In the genomic region with DNA sequence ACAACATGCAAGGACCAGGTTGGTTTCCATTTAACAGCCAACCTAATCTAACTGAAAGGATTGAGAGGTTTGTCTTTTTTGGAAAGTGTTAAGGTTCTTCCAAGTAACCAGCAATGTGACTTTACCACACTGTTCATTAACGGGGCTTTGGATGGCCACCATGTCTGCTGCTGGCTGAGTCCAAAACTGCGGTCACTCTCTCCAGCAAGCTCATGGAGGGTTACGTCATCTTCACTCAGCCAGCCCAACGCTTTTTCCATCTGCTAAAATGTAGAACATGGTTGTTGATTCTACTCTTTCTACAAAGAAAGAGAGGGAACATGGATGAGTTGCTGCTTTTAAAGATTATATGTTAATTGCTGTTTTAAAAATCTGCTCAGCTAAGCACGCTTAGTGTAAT, we compare ENCODE assay signal across 13 cellular contexts. TPM values are rescaled to one million over a fixed set of nuclear protein-coding genes. Genes with fewer than 3 reads are reported as not detected.
DNase-seq lines count a peak whose midpoint lies in the region; TF ChIP-seq lines count a peak whose summit lies in the region.
"Had no signal": no experiment of that assay in that cellular context is flagged by ENCODE, and none has a peak within 500 bp of the region (broad histone marks: within the 10 kb centered on the region; RNA-seq: fewer than 3 reads in every experiment).

No MANE protein-coding gene starts in this region.

- H3K27ac Mint-ChIP-seq in osteocyte (ENCODE audit: unreplicated experiment) (peak overlapping the region; percentile 77), Calu3 (ENCODE audit: unreplicated experiment) (no peak overlapping the region)
- H3K27ac Mint-ChIP-seq: activated naive CD4-positive, alpha-beta T cell treated with anti-CD3 and anti-CD28 coated beads, Interleukin-2, amount 50 U/mL, for 24 hours; CD4-positive, CD25-positive, alpha-beta regulatory T cell; T-helper 2 cell treated with Interferon-gamma antibody and Interleukin-4, amounts not matched to agents 5 μg/mL and 100 μg/mL, for 36 hours had no signal

- BruUV-seq in Calu3 (replicated peaks; lab: Mats Ljungman, UMichigan), result no TSS peak

- no peaks in the 10 kb centered on the region for H3K27me3 ChIP-seq in SJSA1 (replicated peaks)

- peaks cover 41% of the 10 kb centered on the region for H3K4me1 Mint-ChIP-seq in osteocyte (ENCODE audit: unreplicated experiment)
- peaks cover 10% of the 10 kb centered on the region for H3K4me1 Mint-ChIP-seq in Calu3 (ENCODE audit: low read depth, unreplicated experiment)
- H3K4me1 Mint-ChIP-seq: activated naive CD4-positive, alpha-beta T cell treated with anti-CD3 and anti-CD28 coated beads, Interleukin-2, amount 50 U/mL, for 24 hours had no signal

- H3K36me3 Mint-ChIP-seq in osteocyte (ENCODE audit: unreplicated experiment) (peaks cover 16% of the 10 kb centered on the region), Calu3 (ENCODE audit: insufficient read depth, unreplicated experiment) (no peaks in the 10 kb centered on the region)
- H3K36me3 Mint-ChIP-seq: activated naive CD4-positive, alpha-beta T cell treated with anti-CD3 and anti-CD28 coated beads, Interleukin-2, amount 50 U/mL, for 24 hours had no signal

- no peak overlapping the region for H3K4me3 ChIP-seq in SJSA1

- H3K4me3 Mint-ChIP-seq in osteocyte (ENCODE audit: unreplicated experiment), result no peak overlapping the region
- no peak overlapping the region for H3K4me3 Mint-ChIP-seq in Calu3 (ENCODE audit: low read depth, unreplicated experiment)
- H3K4me3 Mint-ChIP-seq: activated naive CD4-positive, alpha-beta T cell treated with anti-CD3 and anti-CD28 coated beads, Interleukin-2, amount 50 U/mL, for 24 hours; CD4-positive, CD25-positive, alpha-beta regulatory T cell; T-helper 2 cell treated with Interferon-gamma antibody and Interleukin-4, amounts not matched to agents 5 μg/mL and 100 μg/mL, for 36 hours had no signal

- DNase-seq in AG20443 (ENCODE audit: low spot score) (peak; percentile 80), SJSA1 (ENCODE audit: low read depth in 1 of 2, low spot score in 2 of 2) (no peak), fibroblast of peridontal ligament (ENCODE audit: extremely low read depth) (peak; percentile 38), osteocyte (ENCODE audit: extremely low spot score, unreplicated experiment) (no peak), Calu3 (no peak), T-helper 2 cell (no peak), SW480 (ENCODE audit: low spot score) (no peak), SIG-M5 treated with dmso at 0.1 percent for 504 hours (lab: John Stamatoyannopoulos, UW; ENCODE audit: unreplicated experiment) (no peak)
- DNase-seq: CD4-positive, CD25-positive, alpha-beta regulatory T cell; NCI-H146; stimulated activated CD4-positive, alpha-beta T cell treated with anti-CD3 and anti-CD28 coated beads, Interleukin-4, amount 100 ng/mL, for 1 hour had no signal

- intact Hi-C loops in Calu3 (cut with micrococcal nuclease; ENCODE audit: unreplicated experiment), result no loop called here

- H3K27me3 Mint-ChIP-seq in osteocyte (ENCODE audit: unreplicated experiment), result no peaks in the 10 kb centered on the region
- no peaks in the 10 kb centered on the region for H3K27me3 Mint-ChIP-seq in Calu3 (ENCODE audit: unreplicated experiment)
- H3K27me3 Mint-ChIP-seq: activated naive CD4-positive, alpha-beta T cell treated with anti-CD3 and anti-CD28 coated beads, Interleukin-2, amount 50 U/mL, for 24 hours; CD4-positive, CD25-positive, alpha-beta regulatory T cell had no signal

- peaks cover 39% of the 10 kb centered on the region for H3K36me3 ChIP-seq in SJSA1

- H3K27ac ChIP-seq in SJSA1, result peak overlapping the region; percentile 87

- peaks cover 30% of the 10 kb centered on the region for H3K4me1 ChIP-seq in SJSA1 (replicated peaks)

- TF ChIP-seq CTCF in osteocyte (IDR thresholded peaks at IDR 0.05) (no peak), Calu3 (IDR thresholded peaks at IDR 0.05; ENCODE audit: unreplicated experiment) (no peak)

- no peaks in the 10 kb centered on the region for H3K9me3 ChIP-seq in SJSA1 (replicated peaks)

- CTCF ChIA-PET in Calu3 (lab: Charles Lee), result no interaction called here

- H3K9me3 Mint-ChIP-seq in osteocyte (ENCODE audit: unreplicated experiment), result no peaks in the 10 kb centered on the region
- no peaks in the 10 kb centered on the region for H3K9me3 Mint-ChIP-seq in Calu3 (ENCODE audit: low read depth, unreplicated experiment)
- H3K9me3 Mint-ChIP-seq: activated naive CD4-positive, alpha-beta T cell treated with anti-CD3 and anti-CD28 coated beads, Interleukin-2, amount 50 U/mL, for 24 hours; T-helper 2 cell treated with Interferon-gamma antibody and Interleukin-4, amounts not matched to agents 5 μg/mL and 100 μg/mL, for 36 hours had no signal

RNA-seq across cellular contexts. Expression of gene PKD2, which starts 11.0 kb away (rescaled TPM):
- total RNA-seq in SJSA1 (2014; rRNA removed; shearing (Covaris generic)), result 37.6 and 43.2 TPM in 2 replicates
- total RNA-seq in osteocyte (54.2 and 54.7 TPM in 2 replicates), Calu3 (2022) (30.4 and 31.6 TPM in 2 replicates)

RNA-seq across cellular contexts. Expression of gene SPP1, which starts 43.0 kb away (rescaled TPM):
- total RNA-seq in SJSA1 (2014; rRNA removed; shearing (Covaris generic)), result 2.7 and 3.6 TPM in 2 replicates
- total RNA-seq in osteocyte, result 5.6 and 6.5 TPM in 2 replicates
- total RNA-seq in Calu3 (2022), result 1,002 and 1,878 TPM in 2 replicates
- total RNA-seq: CD4-positive, CD25-positive, alpha-beta regulatory T cell had no signal

Comparison
In these comparisons a context has a peak if more than half of its experiments do, and no peak if none do; other contexts are left out.
1. DNase-seq: peak in AG20443 (single experiment) and fibroblast of peridontal ligament (single experiment); none in SJSA1 (0 of 2), osteocyte (single experiment), Calu3 (single experiment), T-helper 2 cell (0 of 5), SW480 (single experiment) and SIG-M5 treated with dmso at 0.1 percent for 504 hours (single experiment).
2. RNA of gene SPP1, which starts 43.0 kb away (total RNA-seq): 1,002 to 1,878 TPM in Calu3; 5.6 to 6.5 TPM in osteocyte and 2.7 to 3.6 TPM in SJSA1; every median in the first group is over 100 times any median in the second.